21 cellular contexts compared by ENCODE assay signal in the genomic region with DNA sequence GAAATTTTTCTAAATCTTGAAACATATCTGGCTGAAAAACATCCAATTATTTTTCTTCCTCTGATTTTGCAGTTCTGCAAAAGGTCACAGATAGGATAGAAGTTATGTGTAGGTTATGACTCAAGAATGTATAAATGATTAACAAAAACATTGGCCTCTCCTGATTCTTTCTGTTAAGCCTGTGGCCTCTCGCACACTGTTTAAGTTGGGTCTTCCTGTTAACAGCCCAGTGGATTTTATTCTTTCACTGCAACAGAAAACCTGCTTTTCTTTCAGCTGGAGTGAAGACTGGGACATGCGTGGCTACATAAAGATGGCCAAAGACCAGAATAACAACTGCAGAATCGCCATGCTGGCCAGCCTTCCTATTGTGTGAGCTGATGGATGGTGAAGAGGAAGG. TPM values are rescaled to one million over a fixed set of nuclear protein-coding genes. Genes with fewer than 3 reads are reported as not detected.
DNase-seq lines count a peak whose midpoint lies in the region; ATAC-seq, FAIRE-seq and TF ChIP-seq lines count a peak whose summit lies in the region.
"Had no signal": no experiment of that assay in that cellular context is flagged by ENCODE, and none has a peak within 500 bp of the region (broad histone marks: within the 10 kb centered on the region; RNA-seq: fewer than 3 reads in every experiment).

No MANE protein-coding gene starts in this region.

- H3K27me3 Mint-ChIP-seq in HFFc6 (ENCODE audit: insufficient read depth): peaks cover 3% of the 10 kb centered on the region; the same call in 1 of the 2 replicates

- H3K79me2 ChIP-seq in fibroblast of lung (ENCODE audit: control insufficient read depth, insufficient read depth, low read length): no peaks in the 10 kb centered on the region

- H3K9me3 Mint-ChIP-seq in HFFc6: peaks cover 18% of the 10 kb centered on the region

- H3K9me3 ChIP-seq in A549: peaks cover 10% of the 10 kb centered on the region; the same call in 2 of the 3 replicates
- no peaks in the 10 kb centered on the region for H3K9me3 ChIP-seq in fibroblast of lung (ENCODE audit: control insufficient read depth, insufficient read depth, low read depth, low read length)
- peaks cover 8% of the 10 kb centered on the region for H3K9me3 ChIP-seq in mesenchymal stem cell (ENCODE audit: control insufficient read depth, low read length)

- H3K14ac ChIP-seq in mesenchymal stem cell (ENCODE audit: low read length in 2 of 2): no peak overlapping the region

- CTCF ChIA-PET in A549 (lab: Yijun Ruan, JAX): interaction anchor here (0.8 to 3.4 kb wide), 4 partner anchors 10 to 73 kb away, joined by 3 to 11 read pairs (median 4); no protein-coding TSS in a partner anchor

- no peak overlapping the region for H4K91ac ChIP-seq in mesenchymal stem cell (ENCODE audit: low read length)

- H3K27me3 ChIP-seq in fibroblast of lung (ENCODE audit: control insufficient read depth, insufficient read depth, low read length): no peaks in the 10 kb centered on the region
- no peaks in the 10 kb centered on the region for H3K27me3 ChIP-seq in mesenchymal stem cell (ENCODE audit: control insufficient read depth in 1 of 2, insufficient read depth in 1 of 2, low read length in 2 of 2)

- H3K4me1 ChIP-seq in A549 (peaks cover 46% of the 10 kb centered on the region), fibroblast of lung (ENCODE audit: control insufficient read depth, extremely low read depth, insufficient read depth, low read length) (peaks cover 8% of the 10 kb centered on the region), mesenchymal stem cell (ENCODE audit: control insufficient read depth, insufficient read depth, low read depth, low read length) (peaks cover 25% of the 10 kb centered on the region)

- H2BK15ac ChIP-seq in mesenchymal stem cell (ENCODE audit: low read depth, poor library complexity, severe bottlenecking): no peak overlapping the region

- H3K18ac ChIP-seq in mesenchymal stem cell (ENCODE audit: low read depth in 1 of 2, low read length in 2 of 2): peak overlapping the region in 1 of 2 experiments; percentile 46

- no peak overlapping the region for H2AK5ac ChIP-seq in mesenchymal stem cell (ENCODE audit: low read length, severe bottlenecking)

- H3K36me3 Mint-ChIP-seq in HFFc6 (ENCODE audit: low read depth): peaks cover 21% of the 10 kb centered on the region

- no peak for TF ChIP-seq EP300 in A549 (IDR thresholded peaks at IDR 0.05)

- no peak overlapping the region for H2BK12ac ChIP-seq in mesenchymal stem cell (ENCODE audit: low read length in 2 of 2)

- peak overlapping the region; percentile 41 for H3K4me3 ChIP-seq in A549
- no peak overlapping the region for H3K4me3 ChIP-seq in fibroblast of lung (replicated peaks in 1 of 4; ENCODE audit: control extremely low read depth in 1 of 4, insufficient read depth in 1 of 4, low read depth in 3 of 4, low read length in 4 of 4)
- H3K4me3 ChIP-seq in mesenchymal stem cell (ENCODE audit: insufficient read depth in 1 of 2, low read depth in 1 of 2, low read length in 2 of 2): no peak overlapping the region
- H3K4me3 ChIP-seq: K562 had no signal

- WGBS in A549 (ENCODE audit: missing lambda C conversion rate): 3% methylated on average over 3 of the region's 3 CpGs
- WGBS in mesenchymal stem cell: 78% methylated on average over 3 of the region's 3 CpGs

- peak; percentile 89 for FAIRE-seq in A549 (lab: Jason Lieb, UNC)
- FAIRE-seq: H54, HTR-8/SVneo, K562 had no signal

- no peak for TF ChIP-seq POLR2A in A549 (IDR thresholded peaks at IDR 0.05; ENCODE audit: low read length)

- no peak overlapping the region for H3K23ac ChIP-seq in mesenchymal stem cell (ENCODE audit: low read length in 2 of 2)

- H3K79me1 ChIP-seq in mesenchymal stem cell (replicated peaks; ENCODE audit: low read length, poor library complexity, severe bottlenecking): no peaks in the 10 kb centered on the region

- TF ChIP-seq RAD21 in A549 (conservative IDR thresholded peaks at IDR 0.05 in 1 of 2, IDR thresholded peaks at IDR 0.05 in 1 of 2): no peak

- no peaks in the 10 kb centered on the region for H4K20me1 ChIP-seq in fibroblast of lung (ENCODE audit: control insufficient read depth, extremely low read depth, insufficient read depth, low read length)

- TF ChIP-seq CTCF in A549 (IDR thresholded peaks at IDR 0.05) (no peak), HFFc6 (IDR thresholded peaks at IDR 0.05) (no peak), fibroblast of lung (conservative IDR thresholded peaks at IDR 0.05 in 1 of 2, IDR thresholded peaks at IDR 0.05 in 1 of 2; ENCODE audit: low read depth in 1 of 2, low read length in 2 of 2) (no peak)

- H3K27ac ChIP-seq in A549 (peak overlapping the region; percentile 85 to 89), fibroblast of lung (ENCODE audit: insufficient read depth, low read length) (peak overlapping the region; percentile 31), mesenchymal stem cell (ENCODE audit: low read length, poor library complexity, severe bottlenecking) (peak overlapping the region; percentile 91)
- H3K27ac ChIP-seq: 22Rv1 had no signal

- no peak overlapping the region for H2BK120ac ChIP-seq in mesenchymal stem cell (ENCODE audit: low read depth, low read length)

- H3K4me1 Mint-ChIP-seq in HFFc6 (ENCODE audit: low read depth): peaks cover 58% of the 10 kb centered on the region

- H3K36me3 ChIP-seq in fibroblast of lung (ENCODE audit: control insufficient read depth, insufficient read depth, low read length) (no peaks in the 10 kb centered on the region), mesenchymal stem cell (ENCODE audit: control insufficient read depth in 1 of 2, insufficient read depth in 2 of 2, low read depth in 1 of 2, low read length in 2 of 2) (no peaks in the 10 kb centered on the region)

- H3K9ac ChIP-seq in fibroblast of lung (ENCODE audit: insufficient read depth, low read length): no peak overlapping the region
- H3K9ac ChIP-seq in mesenchymal stem cell (ENCODE audit: low read length): no peak overlapping the region

- POLR2A ChIA-PET in A549 (lab: Yijun Ruan, JAX): interaction anchor here (1.3 kb wide), 1 partner anchor 139 kb away, joined by 4 read pairs; a partner anchor contains a TSS

- H3K27ac Mint-ChIP-seq in HFFc6: peak overlapping the region; percentile 34; the same call in 1 of the 2 replicates

- no peak overlapping the region for H3K4ac ChIP-seq in mesenchymal stem cell (ENCODE audit: low read depth in 1 of 2, low read length in 2 of 2)

- ATAC-seq in A549 (peak; percentile 49 to 67; a peak in 3 of 6 replicates), GM21723 (IDR thresholded peaks at IDR 0.05; ENCODE audit: unreplicated experiment) (no peak), GM21367 (IDR thresholded peaks at IDR 0.05; ENCODE audit: unreplicated experiment) (no peak)
- ATAC-seq: K562, PC-3 had no signal

- no peak overlapping the region for H3K4me3 Mint-ChIP-seq in HFFc6

- H2AFZ ChIP-seq in fibroblast of lung (ENCODE audit: low read length) (peak overlapping the region; percentile 55), mesenchymal stem cell (ENCODE audit: low read depth, low read length) (no peak overlapping the region)

- no peak overlapping the region for H2BK5ac ChIP-seq in mesenchymal stem cell (ENCODE audit: low read depth, low read length, poor library complexity, severe bottlenecking)

- no peak overlapping the region for H4K8ac ChIP-seq in mesenchymal stem cell (ENCODE audit: low read length)

- peak; percentile 46 to 49 for DNase-seq in A549 (ENCODE audit: low read depth in 1 of 2, low spot score in 1 of 2)
- DNase-seq in HFFc6: no peak
- no peak for DNase-seq in fibroblast of lung (ENCODE audit: low read depth in 2 of 2)
- no peak for DNase-seq in mesenchymal stem cell
- no peak for DNase-seq in nucleus accumbens (lab: John Stamatoyannopoulos, UW)
- DNase-seq in hippocampal formation (lab: John Stamatoyannopoulos, UW): no peak
- DNase-seq: C1 segment of cervical spinal cord, DMS153, NCI-H1417 treated with DMSO at 0.1 percent for 48 hours, NCI-H1930, NCI-H2171 treated with DMSO at 0.1 percent for 48 hours, NCI-H82, PC-3 had no signal

- H3K4me2 ChIP-seq in A549 (peak overlapping the region; percentile 82), fibroblast of lung (ENCODE audit: extremely low read depth, insufficient read depth, low read length) (peak overlapping the region; percentile 37), mesenchymal stem cell (ENCODE audit: low read length, poor library complexity, severe bottlenecking) (peak overlapping the region; percentile 33)

TF ChIP-seq in A549, 52 proteins besides CTCF, POLR2A, EP300 and RAD21 (continues in another document):
- no peak for TF ChIP-seq HDAC2 (IDR thresholded peaks at IDR 0.05)
- TF ChIP-seq FOSB (CRISPR knock-in tag; IDR thresholded peaks at IDR 0.05): no peak
- TF ChIP-seq KDM5A (IDR thresholded peaks at IDR 0.05): no peak
- TF ChIP-seq, protein P1, sequence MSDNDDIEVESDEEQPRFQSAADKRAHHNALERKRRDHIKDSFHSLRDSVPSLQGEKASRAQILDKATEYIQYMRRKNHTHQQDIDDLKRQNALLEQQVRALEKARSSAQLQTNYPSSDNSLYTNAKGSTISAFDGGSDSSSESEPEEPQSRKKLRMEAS (IDR thresholded peaks at IDR 0.05): peak; percentile 58; the same call in 1 of the 2 replicates

RNA-seq across cellular contexts. Expression of a gene that starts 17.1 kb away (rescaled TPM):
- polyA plus RNA-seq in A549 (2011; rRNA removed) (not detected in 2 replicates), A549 (2017; fragmentation: RNase III; extraction: RNeasy Plus Mini Kit Qiagen cat#74134 plus additional on column Dnase treatment) (not detected in 3 replicates), fibroblast of lung (0.01 TPM in 1 of 2 replicates, not detected in the other)
- not detected in 2 replicates for polyA plus RNA-seq in A549 (2012; cell fraction: cytosol; rRNA removed)
- polyA plus RNA-seq in A549 (2012; cell fraction: nucleus; rRNA removed): 0.01 TPM in 2 replicates
- polyA minus RNA-seq in A549 (2011; rRNA and poly(A)+ RNA removed): not detected in 2 replicates
- not detected for total RNA-seq in HFFc6 (2021; fragmentation: NEBNext Ultra II Directional; extraction: Animal tissue kit (Norgen Biotek cat#: 25700))
- not detected in 2 replicates for total RNA-seq in fibroblast of lung
- polyA plus RNA-seq in fibroblast of lung (2012): not detected in 2 replicates
- polyA minus RNA-seq in fibroblast of lung (ENCODE audit: low replicate concordance): 0.37 TPM in 1 of 2 replicates, not detected in the other
- polyA plus RNA-seq in mesenchymal stem cell (2013, experiment 1 of 2): not detected
- polyA plus RNA-seq in mesenchymal stem cell (2013, experiment 2 of 2): not detected
- total RNA-seq: K562, NCI-H460, SK-MEL-5 had no signal
- polyA plus RNA-seq: K562 had no signal

RNA-seq across cellular contexts. Expression of a gene that starts 52.1 kb away (rescaled TPM):
- polyA plus RNA-seq in A549 (2011; rRNA removed) (not detected in 2 replicates), A549 (2017; fragmentation: RNase III; extraction: RNeasy Plus Mini Kit Qiagen cat#74134 plus additional on column Dnase treatment) (not detected in 3 replicates), fibroblast of lung (not detected in 2 replicates)
- not detected in 2 replicates for polyA plus RNA-seq in A549 (2012; cell fraction: cytosol; rRNA removed)
- polyA plus RNA-seq in A549 (2012; cell fraction: nucleus; rRNA removed): not detected in 2 replicates
- polyA minus RNA-seq in A549 (2011; rRNA and poly(A)+ RNA removed): not detected in 2 replicates
- total RNA-seq in HFFc6 (2021; fragmentation: NEBNext Ultra II Directional; extraction: Animal tissue kit (Norgen Biotek cat#: 25700)): not detected
- total RNA-seq in fibroblast of lung: not detected in 2 replicates
- not detected in 2 replicates for polyA plus RNA-seq in fibroblast of lung (2012)
- polyA minus RNA-seq in fibroblast of lung (ENCODE audit: low replicate concordance): not detected in 2 replicates
- not detected for polyA plus RNA-seq in mesenchymal stem cell (2013, experiment 1 of 2)
- polyA plus RNA-seq in mesenchymal stem cell (2013, experiment 2 of 2): not detected
- total RNA-seq: NCI-H460, PC-3, SK-MEL-5 had no signal

Comparison
In these comparisons a context has a peak if more than half of its experiments do, and no peak if none do; other contexts are left out.
1. ATAC-seq: peak in A549 (2 of 2); none in GM21723 (single experiment) and GM21367 (single experiment).
2. DNase-seq: peak in A549 (2 of 2); none in HFFc6 (single experiment), fibroblast of lung (0 of 2), mesenchymal stem cell (single experiment), nucleus accumbens (0 of 56) and hippocampal formation (0 of 2).
3. H3K27ac ChIP-seq: peak in every context shown above with its lines; median percentile 91 in mesenchymal stem cell; 87 in A549; 31 in fibroblast of lung.
4. Peak in every context shown above with its lines, with median percentiles within 50 percentile points of each other: H3K4me2 ChIP-seq.